8 cellular contexts compared by ENCODE assay signal in the genomic region with DNA sequence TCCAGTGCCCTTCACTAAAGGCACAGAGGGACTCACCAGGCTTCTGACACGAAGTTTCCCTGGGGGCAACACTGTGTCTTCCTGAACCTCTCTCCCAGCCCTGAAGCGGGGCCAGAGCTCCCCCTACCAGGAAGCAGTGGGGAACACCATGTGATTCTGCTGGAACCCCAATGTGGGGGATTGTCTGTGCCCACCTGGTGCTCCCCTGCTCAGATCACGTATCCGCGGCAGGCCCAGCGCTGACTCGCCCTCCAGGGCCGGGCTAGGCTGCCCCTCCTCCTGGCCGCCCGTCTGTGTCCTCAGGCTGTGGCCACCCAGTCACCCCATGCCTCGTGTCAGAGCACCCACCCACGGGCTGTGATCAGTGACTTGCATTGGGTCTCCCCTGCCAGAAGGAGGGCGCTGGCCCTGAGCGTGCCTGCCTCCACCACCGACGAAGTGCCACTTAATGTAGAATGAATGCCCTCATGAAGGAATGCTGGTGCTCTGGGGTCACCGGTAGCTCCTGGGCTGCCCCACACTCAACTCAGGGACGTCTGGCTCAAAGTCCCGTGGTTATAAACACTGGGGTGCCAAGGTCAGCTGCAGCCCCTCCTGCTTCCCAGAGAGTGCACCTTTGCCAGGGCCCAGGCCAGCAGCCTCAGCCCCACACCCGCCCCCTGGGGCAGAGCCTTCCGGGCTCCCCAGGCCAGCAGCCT. TPM values are rescaled to one million over a fixed set of nuclear protein-coding genes. Genes with fewer than 3 reads are reported as not detected.
A peak's percentile ranks its signal among the peaks of the same experiment; 100 is the strongest.
DNase-seq lines count a peak whose midpoint lies in the region; ATAC-seq and TF ChIP-seq lines count a peak whose summit lies in the region.

No MANE protein-coding gene starts in this region.

- peak overlapping the region; percentile 57 to 74 (median 70) for H3K27ac Mint-ChIP-seq in nephron

- H3K4me3 ChIP-seq in DOHH2 (ENCODE audit: low read length): no peak overlapping the region
- no peak overlapping the region for H3K4me3 ChIP-seq in adrenal gland

- no peaks in the 10 kb centered on the region for H3F3A ChIP-seq in DOHH2 (ENCODE audit: control insufficient read depth, insufficient read depth)

- 40 to 70% (median 61%) methylated on average over 1 to 21 of the region's 21 CpGs for WGBS in adrenal gland, 4 donors

- H3K79me2 ChIP-seq in DOHH2 (ENCODE audit: control insufficient read depth, low read length): no peaks in the 10 kb centered on the region

- H3K4me2 ChIP-seq in DOHH2 (ENCODE audit: low read length): no peak overlapping the region

- H3K27me3 ChIP-seq in DOHH2 (ENCODE audit: control insufficient read depth, low read length) (peaks cover 1% of the 10 kb centered on the region), adrenal gland (no peaks in the 10 kb centered on the region)

- H4K20me1 ChIP-seq in DOHH2 (ENCODE audit: control insufficient read depth, insufficient read depth, low read depth, low read length): no peaks in the 10 kb centered on the region

- H3K4me1 Mint-ChIP-seq in nephron: peaks cover 19% of the 10 kb centered on the region

- H3K27me3 Mint-ChIP-seq in nephron (ENCODE audit: low read depth): peaks cover 19% of the 10 kb centered on the region

- H3K9me3 Mint-ChIP-seq in nephron: peaks cover 3% of the 10 kb centered on the region

- H3K36me3 Mint-ChIP-seq in nephron (ENCODE audit: low read depth): peaks cover 7% of the 10 kb centered on the region

- H3K9me3 ChIP-seq in DOHH2 (ENCODE audit: control insufficient read depth, insufficient read depth, low read length) (no peaks in the 10 kb centered on the region), adrenal gland (replicated peaks in 1 of 3) (no peaks in the 10 kb centered on the region)

- peak; percentile 92 for TF ChIP-seq CTCF in DOHH2 (IDR thresholded peaks at IDR 0.05; ENCODE audit: low read depth, low read length, poor library complexity, severe bottlenecking)
- peak in 3 of 6 experiments; percentile 29 to 42 (median 29) for TF ChIP-seq CTCF in adrenal gland (IDR thresholded peaks at IDR 0.05)
- peak; percentile 48 to 56 (median 49) for TF ChIP-seq CTCF in nephron (IDR thresholded peaks at IDR 0.05; ENCODE audit: unreplicated experiment in 3 of 3)

- H3K4me1 ChIP-seq in DOHH2 (ENCODE audit: control insufficient read depth, low read length) (peaks cover 38% of the 10 kb centered on the region), adrenal gland (replicated peaks in 1 of 2) (peaks cover 0 to 11% of the 10 kb centered on the region in 2 donors)

- H3K4me3 Mint-ChIP-seq in nephron: no peak overlapping the region

- H3K36me3 ChIP-seq in DOHH2 (ENCODE audit: control insufficient read depth, low read length) (no peaks in the 10 kb centered on the region), adrenal gland (replicated peaks in 1 of 2) (no peaks in the 10 kb centered on the region)

- peak; percentile 65 for DNase-seq in NCI-H1694 (lab: John Stamatoyannopoulos, UW)
- peak in 2 of 7 donors; percentile 19 to 26 for DNase-seq in adrenal gland
- no peak for DNase-seq in NCI-H2227 treated with DMSO at 0.1 percent for 48 hours (lab: John Stamatoyannopoulos, UW)

- H3K27ac ChIP-seq in DOHH2 (ENCODE audit: low read depth, low read length) (no peak overlapping the region), adrenal gland (peak overlapping the region in 4 of 5 donors; percentile 36 to 92 (median 54))

- intact Hi-C loops in adrenal gland (cut with DNase I): loop anchor here (5.0 to 10.0 kb wide), 2 partner anchors 141 to 189 kb away; no protein-coding TSS in a partner anchor

- H3K9me2 ChIP-seq in DOHH2 (replicated peaks; ENCODE audit: control insufficient read depth, low read length): no peaks in the 10 kb centered on the region

- ATAC-seq in GM21717 (IDR thresholded peaks at IDR 0.05; ENCODE audit: unreplicated experiment) (no peak), HG02763 (IDR thresholded peaks at IDR 0.05; ENCODE audit: unreplicated experiment) (no peak), HG03095 (IDR thresholded peaks at IDR 0.05; ENCODE audit: unreplicated experiment) (no peak)

- TF ChIP-seq POLR2A in adrenal gland (IDR thresholded peaks at IDR 0.05): no peak

RNA-seq across cellular contexts. Expression of gene SARDH, which starts 22.1 kb away (rescaled TPM):
- 1 to 10 TPM; 1.5 to 9.6 (median 3.4) TPM for total RNA-seq in adrenal gland
- polyA plus RNA-seq in adrenal gland: 1 to 10 TPM in 2 of 3 donors, under 1 TPM in 1; 0.81 to 6.8 (median 3.0) TPM
